In the genomic region with DNA sequence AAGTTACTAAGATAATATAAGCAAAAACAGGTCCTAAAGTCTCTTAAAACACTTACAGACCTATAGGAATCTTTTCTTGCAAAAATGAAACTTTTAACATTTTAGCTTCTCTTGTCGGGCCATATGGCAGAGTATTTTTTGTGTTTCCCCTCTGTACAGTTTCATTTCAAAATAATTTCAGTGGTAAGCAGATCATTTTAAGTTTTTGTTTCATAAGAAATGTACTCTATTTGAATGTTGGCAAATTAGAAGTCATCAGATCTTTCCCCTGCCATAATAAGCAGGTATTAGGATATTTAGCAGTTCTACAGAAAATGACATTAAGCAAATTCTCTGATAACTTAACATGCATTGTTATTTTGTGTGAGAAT, we compare ENCODE assay signal across 8 cellular contexts. TPM values are rescaled to one million over a fixed set of nuclear protein-coding genes. Genes with fewer than 3 reads are reported as not detected.
DNase-seq lines count a peak whose midpoint lies in the region; ATAC-seq and TF ChIP-seq lines count a peak whose summit lies in the region.

No MANE protein-coding gene starts in this region.

- H3K4me3 Mint-ChIP-seq in T-cell (peak overlapping the region in 2 of 3 donors; percentile 43 to 70), nephron (peak overlapping the region; percentile 44 to 57 (median 45))

- H3K9me3 Mint-ChIP-seq in T-cell (no peaks in the 10 kb centered on the region), nephron (no peaks in the 10 kb centered on the region)

- H3K9me3 ChIP-seq in HEK293 (ENCODE audit: control insufficient read depth, insufficient read depth, low read depth, low read length), result no peaks in the 10 kb centered on the region

- no peak for TF ChIP-seq CTCF in HEK293 (tag by site-specific recombination; IDR thresholded peaks at IDR 0.05)
- TF ChIP-seq CTCF in nephron (IDR thresholded peaks at IDR 0.05; ENCODE audit: unreplicated experiment in 3 of 3), result no peak

- peak overlapping the region in 1 of 2 donors; percentile 85 for H3K27ac Mint-ChIP-seq in T-cell
- H3K27ac Mint-ChIP-seq in nephron, result peak overlapping the region; percentile 87 to 97 (median 90)

- H3K36me3 Mint-ChIP-seq in T-cell (peaks cover 5% of the 10 kb centered on the region), nephron (ENCODE audit: low read depth) (peaks cover 31% of the 10 kb centered on the region)

- H3K27ac ChIP-seq in HEK293 (ENCODE audit: extremely low read depth, low read depth, low read length), result peak overlapping the region; percentile 40

- CTCF ChIA-PET in HEK293 (lab: Yijun Ruan, JAX) (interaction anchor here (0.7 kb wide), 2 partner anchors 78 to 519 kb away, joined by 3 read pairs; no protein-coding TSS in a partner anchor), T-cell (lab: Charles Lee) (no interaction called here)

- no peak overlapping the region; the same call in 1 of the 2 replicates for H3K4me3 ChIP-seq in HEK293 (ENCODE audit: low read depth, low read length)

- DNase-seq in T-cell (no peak), SHP77 (lab: John Stamatoyannopoulos, UW) (no peak), anterior cingulate cortex (lab: John Stamatoyannopoulos, UW) (no peak), middle frontal gyrus (ENCODE audit: extremely low spot score, low spot score) (no peak), NCI-H1436 treated with DMSO at 0.1 percent for 48 hours (lab: John Stamatoyannopoulos, UW) (no peak)

- POLR2A ChIA-PET in HEK293 (lab: Yijun Ruan, JAX), result interaction anchor here (0.8 kb wide), 1 partner anchor 37 kb away, joined by 3 read pairs; no protein-coding TSS in a partner anchor
- POLR2A ChIA-PET in T-cell (lab: Charles Lee), result interaction anchor here in 1 of 2 donors (0.6 kb wide), 1 partner anchor 11 kb away, joined by 3 read pairs; no protein-coding TSS in a partner anchor

- H3K4me1 Mint-ChIP-seq in T-cell (peaks cover 15 to 19% (median 16%) of the 10 kb centered on the region in 3 donors), nephron (peaks cover 53% of the 10 kb centered on the region)

- ATAC-seq in GM18520 (IDR thresholded peaks at IDR 0.05; ENCODE audit: unreplicated experiment) (peak; percentile 17), T-cell (replicated peaks in 1 of 4) (no peak)

- H3K27me3 Mint-ChIP-seq in T-cell (no peaks in the 10 kb centered on the region), nephron (ENCODE audit: low read depth) (no peaks in the 10 kb centered on the region)

- no peaks in the 10 kb centered on the region for H3K36me3 ChIP-seq in HEK293 (ENCODE audit: control insufficient read depth in 2 of 2, insufficient read depth in 1 of 2, low read length in 2 of 2)

- peaks cover 16% of the 10 kb centered on the region for H3K4me1 ChIP-seq in HEK293 (ENCODE audit: control insufficient read depth, insufficient read depth, low read length)

TF ChIP-seq in HEK293, 187 proteins besides CTCF, POLR2A, EP300 and RAD21:
- TF ChIP-seq ZNF394 (tag by site-specific recombination; IDR thresholded peaks at IDR 0.05; ENCODE audit: borderline replicate concordance), result no peak

RNA-seq across cellular contexts. Expression of a gene that starts 37.9 kb away (rescaled TPM):
- total RNA-seq in T-cell, result 1 to 10 TPM; 1.7 to 3.3 (median 2.3) TPM
